In genomic region chr17:55587608-55588139, GRCh38 we compare ENCODE assay signal across 16 cellular contexts.
DNase-seq lines count a peak whose midpoint lies in the region; ATAC-seq, FAIRE-seq and TF ChIP-seq lines count a peak whose summit lies in the region.
"Had no signal": no experiment of that assay in that cellular context is flagged by ENCODE, and none has a peak within 500 bp of the region (broad histone marks: within the 10 kb centered on the region; RNA-seq: fewer than 3 reads in every experiment).

No MANE protein-coding gene starts in this region.

- H3K36me3 Mint-ChIP-seq in MCF 10A (ENCODE audit: insufficient read depth, unreplicated experiment): no peaks in the 10 kb centered on the region
- H3K36me3 Mint-ChIP-seq: naive B cell had no signal

- H3K27ac ChIP-seq in rectal smooth muscle tissue (ENCODE audit: low read depth, low read length): peak overlapping the region; percentile 56
- H3K27ac ChIP-seq: epithelial cell of prostate, SJCRH30, thoracic aorta had no signal

- H3K27me3 ChIP-seq in rectal smooth muscle tissue (ENCODE audit: control insufficient read depth, insufficient read depth, low read length): no peaks in the 10 kb centered on the region
- H3K27me3 ChIP-seq: SJCRH30 had no signal

- no TSS peak for BruUV-seq in MCF 10A (replicated peaks; lab: Mats Ljungman, UMichigan)

- no peak for TF ChIP-seq CTCF in MCF 10A (IDR thresholded peaks at IDR 0.05; ENCODE audit: unreplicated experiment)

- H3K4me1 ChIP-seq in rectal smooth muscle tissue (ENCODE audit: control insufficient read depth, insufficient read depth, low read length): peaks cover 4% of the 10 kb centered on the region
- H3K4me1 ChIP-seq: SJCRH30 had no signal

- H3K36me3 ChIP-seq in rectal smooth muscle tissue (ENCODE audit: control insufficient read depth, insufficient read depth, low read length): no peaks in the 10 kb centered on the region
- H3K36me3 ChIP-seq: SJCRH30, thoracic aorta had no signal

- H3K27ac Mint-ChIP-seq in MCF 10A (ENCODE audit: low read depth, unreplicated experiment): peak overlapping the region; percentile 52
- H3K27ac Mint-ChIP-seq: activated naive CD4-positive, alpha-beta T cell treated with anti-CD3 and anti-CD28 coated beads for 36 hours; naive B cell had no signal

- no peaks in the 10 kb centered on the region for H3K9me3 Mint-ChIP-seq in MCF 10A (ENCODE audit: unreplicated experiment)
- H3K9me3 Mint-ChIP-seq: activated naive CD4-positive, alpha-beta T cell treated with anti-CD3 and anti-CD28 coated beads for 36 hours had no signal

- no peak for FAIRE-seq in GM19239 (lab: Jason Lieb, UNC)

- no peaks in the 10 kb centered on the region for H3K27me3 Mint-ChIP-seq in MCF 10A (ENCODE audit: insufficient read depth, unreplicated experiment)
- H3K27me3 Mint-ChIP-seq: IgD-negative memory B cell had no signal

- no peak overlapping the region for H3K4me3 Mint-ChIP-seq in MCF 10A (ENCODE audit: unreplicated experiment)
- H3K4me3 Mint-ChIP-seq: activated naive CD4-positive, alpha-beta T cell treated with anti-CD3 and anti-CD28 coated beads for 36 hours; IgD-negative memory B cell; naive B cell had no signal

- POLR2A ChIA-PET in MCF 10A (lab: Yijun Ruan, JAX): no interaction called here

- peaks cover 23% of the 10 kb centered on the region for H3K4me1 Mint-ChIP-seq in MCF 10A (ENCODE audit: insufficient read depth, unreplicated experiment)
- H3K4me1 Mint-ChIP-seq: IgD-negative memory B cell, naive B cell had no signal

- intact Hi-C loops in MCF 10A (cut with micrococcal nuclease): loop anchor here (5.0 kb wide), 2 partner anchors 40 to 185 kb away; no protein-coding TSS in a partner anchor
- intact Hi-C loops in left cardiac atrium (cut with DNase I): no loop called here

- CTCF ChIA-PET in MCF 10A (lab: Yijun Ruan, JAX): interaction anchor here (0.6 to 1.4 kb wide), 2 partner anchors 61 to 158 kb away, joined by 3 read pairs; no protein-coding TSS in a partner anchor

- ATAC-seq in left cardiac atrium: peak; percentile 77 to 85

- no peak overlapping the region for H3K9ac ChIP-seq in rectal smooth muscle tissue (ENCODE audit: low read length)

- H3K4me3 ChIP-seq in rectal smooth muscle tissue (ENCODE audit: low read length): no peak overlapping the region
- H3K4me3 ChIP-seq: SJCRH30, thoracic aorta had no signal

- DNase-seq in AG20443 (ENCODE audit: low spot score) (peak; percentile 26), MCF 10A (ENCODE audit: unreplicated experiment) (no peak), left cardiac atrium (no peak), GM19239 (ENCODE audit: insufficient read length, low spot score) (no peak), ureter (ENCODE audit: low spot score) (no peak), SKM-1 (lab: John Stamatoyannopoulos, UW; ENCODE audit: unreplicated experiment) (no peak)
- DNase-seq in activated naive CD4-positive, alpha-beta T cell treated with Interleukin-2 at 50 U/mL for 16 hours: no peak
- DNase-seq: activated naive CD4-positive, alpha-beta T cell treated with anti-CD3 and anti-CD28 coated beads for 36 hours; DMS 273 treated with DMSO at 0.1 percent for 48 hours; naive B cell; NCI-H1436 treated with DMSO at 0.1 percent for 48 hours; SJCRH30 had no signal
